Comparison of ENCODE assay signal across 9 cellular contexts in genomic region chr3:58074126-58074715, GRCh38.
DNase-seq lines count a peak whose midpoint lies in the region; ATAC-seq and TF ChIP-seq lines count a peak whose summit lies in the region.
"Had no signal": no experiment of that assay in that cellular context is flagged by ENCODE, and none has a peak within 500 bp of the region (broad histone marks: within the 10 kb centered on the region; RNA-seq: fewer than 3 reads in every experiment).

No MANE protein-coding gene starts in this region.

- no peaks in the 10 kb centered on the region for H3K9me3 ChIP-seq in OCI-LY1 (ENCODE audit: low read length)
- H3K9me3 ChIP-seq in naive thymus-derived CD4-positive, alpha-beta T cell (ENCODE audit: control insufficient read depth in 2 of 3, low read length in 3 of 3) = no peaks in the 10 kb centered on the region

- peak; percentile 24 for DNase-seq in GM12865 (ENCODE audit: low read depth)
- DNase-seq in naive thymus-derived CD4-positive, alpha-beta T cell = no peak
- DNase-seq in H4 (ENCODE audit: low spot score) = no peak
- no peak for DNase-seq in HEK293T (ENCODE audit: extremely low spot score)
- no peak for DNase-seq in sciatic nerve (ENCODE audit: low spot score)
- DNase-seq: DMS79 had no signal

- POLR2A ChIA-PET in naive thymus-derived CD4-positive, alpha-beta T cell (lab: Charles Lee) = no interaction called here
- POLR2A ChIA-PET in HEK293T (lab: Yijun Ruan, JAX) = no interaction called here

- H3K9me2 ChIP-seq in OCI-LY1 (ENCODE audit: low read depth, low read length) = no peaks in the 10 kb centered on the region

- no peaks in the 10 kb centered on the region for H3F3A ChIP-seq in OCI-LY1 (ENCODE audit: insufficient read depth, low read length)

- 0 out of 2 replicates have a peak, but pooled peaks cover 3% of the 10 kb centered on the region for H4K20me1 ChIP-seq in OCI-LY1 (ENCODE audit: insufficient read depth, low read length)

- CTCF ChIA-PET in naive thymus-derived CD4-positive, alpha-beta T cell (lab: Charles Lee) = no interaction called here
- CTCF ChIA-PET in HEK293T (lab: Yijun Ruan, JAX) = no interaction called here

- intact Hi-C loops in naive thymus-derived CD4-positive, alpha-beta T cell (cut with micrococcal nuclease) = loop anchor here in 1 of 2 donors (1.0 kb wide), 1 partner anchor 8 kb away; no protein-coding TSS in a partner anchor
- intact Hi-C loops in sciatic nerve (cut with DNase I) = no loop called here

- H3K4me3 Mint-ChIP-seq in naive thymus-derived CD4-positive, alpha-beta T cell = peak overlapping the region in 9 of 10 donors; percentile 7 to 77 (median 58)

- peaks cover 0 to 10% (median 2%) of the 10 kb centered on the region in 11 donors for H3K9me3 Mint-ChIP-seq in naive thymus-derived CD4-positive, alpha-beta T cell

- H3K27me3 Mint-ChIP-seq in naive thymus-derived CD4-positive, alpha-beta T cell = no peaks in the 10 kb centered on the region

- H3K36me3 Mint-ChIP-seq in naive thymus-derived CD4-positive, alpha-beta T cell = peaks cover 3 to 33% (median 15%) of the 10 kb centered on the region in 5 donors

- H3K27ac ChIP-seq in OCI-LY1 (ENCODE audit: low read depth, low read length, poor library complexity, severe bottlenecking) = no peak overlapping the region
- H3K27ac ChIP-seq in naive thymus-derived CD4-positive, alpha-beta T cell (ENCODE audit: low read depth, low read length) = no peak overlapping the region

- H3K4me2 ChIP-seq in OCI-LY1 (ENCODE audit: low read length) = peak overlapping the region; percentile 12; the same call in 1 of the 2 replicates

- no peaks in the 10 kb centered on the region for H3K27me3 ChIP-seq in OCI-LY1 (ENCODE audit: insufficient read depth, low read length)
- no peaks in the 10 kb centered on the region for H3K27me3 ChIP-seq in naive thymus-derived CD4-positive, alpha-beta T cell (ENCODE audit: control insufficient read depth in 2 of 2, insufficient read depth in 2 of 2, low read length in 2 of 2)

- H3K36me3 ChIP-seq in OCI-LY1 (ENCODE audit: insufficient read depth, low read length) = no peaks in the 10 kb centered on the region; the same call in 1 of the 2 replicates
- peaks cover 0 to 17% (median 0%) of the 10 kb centered on the region in 3 experiments for H3K36me3 ChIP-seq in naive thymus-derived CD4-positive, alpha-beta T cell (ENCODE audit: control insufficient read depth in 2 of 3, insufficient read depth in 3 of 3, low read length in 3 of 3)

- no peak for TF ChIP-seq CTCF in GM12865 (IDR thresholded peaks at IDR 0.05; ENCODE audit: insufficient read depth, low read depth, low read length, missing control alignments)
- TF ChIP-seq CTCF in OCI-LY1 (IDR thresholded peaks at IDR 0.05; ENCODE audit: low read length) = no peak

- H3K4me3 ChIP-seq in GM12865 (ENCODE audit: low read depth, low read length) (no peak overlapping the region), OCI-LY1 (ENCODE audit: low read depth, low read length, poor library complexity, severe bottlenecking) (no peak overlapping the region)
- H3K4me3 ChIP-seq in naive thymus-derived CD4-positive, alpha-beta T cell (ENCODE audit: low read length) = no peak overlapping the region

- no peaks in the 10 kb centered on the region for H3K79me2 ChIP-seq in OCI-LY1 (ENCODE audit: insufficient read depth, low read length)

- H3K4me1 Mint-ChIP-seq in naive thymus-derived CD4-positive, alpha-beta T cell = peaks cover 18 to 49% (median 34%) of the 10 kb centered on the region in 7 donors

- H3K27ac Mint-ChIP-seq in naive thymus-derived CD4-positive, alpha-beta T cell = peak overlapping the region in 8 of 9 donors; percentile 7 to 91 (median 29)

- H3K4me1 ChIP-seq in OCI-LY1 (ENCODE audit: insufficient read depth, low read length, severe bottlenecking) = peaks cover 13% of the 10 kb centered on the region
- peaks cover 0 to 16% of the 10 kb centered on the region in 2 donors for H3K4me1 ChIP-seq in naive thymus-derived CD4-positive, alpha-beta T cell (ENCODE audit: control insufficient read depth in 2 of 2, insufficient read depth in 2 of 2, low read length in 2 of 2)

- H2AFZ ChIP-seq in OCI-LY1 (ENCODE audit: low read length) = no peak overlapping the region

- no peak overlapping the region for H3K9ac ChIP-seq in OCI-LY1 (ENCODE audit: low read length)

- ATAC-seq in GM21576 (IDR thresholded peaks at IDR 0.05; ENCODE audit: unreplicated experiment) = peak; percentile 43
- no peak for ATAC-seq in naive thymus-derived CD4-positive, alpha-beta T cell
- no peak for ATAC-seq in HG02763 (IDR thresholded peaks at IDR 0.05; ENCODE audit: unreplicated experiment)
- ATAC-seq in sciatic nerve = no peak

TF ChIP-seq in HEK293T, 16 proteins besides CTCF, POLR2A, EP300 and RAD21:
- TF ChIP-seq FOXA1 (IDR thresholded peaks at IDR 0.05) = no peak
- no peak for TF ChIP-seq LEF1 (IDR thresholded peaks at IDR 0.05; ENCODE audit: borderline replicate concordance)
- TF ChIP-seq SP1 (IDR thresholded peaks at IDR 0.05) = no peak
- no peak for TF ChIP-seq BHLHE40 (IDR thresholded peaks at IDR 0.05; ENCODE audit: borderline replicate concordance)
- TF ChIP-seq ARNT (IDR thresholded peaks at IDR 0.05) = no peak
- TF ChIP-seq NFRKB (IDR thresholded peaks at IDR 0.05) = no peak
